16 cellular contexts compared by ENCODE assay signal in genomic region chr20:45070932-45071632, GRCh38. TPM values are rescaled to one million over a fixed set of nuclear protein-coding genes. Genes with fewer than 3 reads are reported as not detected.
DNase-seq lines count a peak whose midpoint lies in the region; FAIRE-seq and TF ChIP-seq lines count a peak whose summit lies in the region.
"Had no signal": no experiment of that assay in that cellular context is flagged by ENCODE, and none has a peak within 500 bp of the region (broad histone marks: within the 10 kb centered on the region; RNA-seq: fewer than 3 reads in every experiment).

No MANE protein-coding gene starts in this region.

- H3K4me3 ChIP-seq in adrenal gland: no peak overlapping the region
- no peak overlapping the region for H3K4me3 ChIP-seq in Peyer's patch
- H3K4me3 ChIP-seq: thyroid gland had no signal

- TF ChIP-seq POLR2A in adrenal gland (IDR thresholded peaks at IDR 0.05) (no peak), Peyer's patch (IDR thresholded peaks at IDR 0.05) (no peak)

- no peaks in the 10 kb centered on the region for H3K27me3 ChIP-seq in adrenal gland
- no peaks in the 10 kb centered on the region for H3K27me3 ChIP-seq in Peyer's patch
- H3K27me3 ChIP-seq: thyroid gland had no signal

- 76 to 80% (median 78%) methylated on average over 6 of the region's 6 CpGs for WGBS in adrenal gland, 4 donors

- in situ Hi-C loops in ACHN (cut with HindIII; ENCODE audit: low pct_ligation_motif_present, low pct_unique_long_range_greater_than_20kb, low sequenced_read_pairs): no loop called here

- intact Hi-C loops in adrenal gland (cut with DNase I): no loop called here

- DNase-seq in EH (ENCODE audit: low read depth) (peak; percentile 32), HTR-8/SVneo (ENCODE audit: insufficient read length, low spot score) (peak; percentile 91), adrenal gland (peak; percentile 43 to 83 (median 77)), lung microvascular endothelial cell (ENCODE audit: low read depth in 2 of 2) (peak; percentile 49 to 68), NCI-H1930 (lab: John Stamatoyannopoulos, UW) (no peak), NCI-H524 treated with DMSO at 0.1 percent for 48 hours (lab: John Stamatoyannopoulos, UW) (no peak), Peyer's patch (no peak), ACHN (no peak)
- DNase-seq: activated T-cell treated with anti-CD3 and anti-CD28 coated beads, Interleukin-2, amount 50 U/mL, for 1 hour; caudate nucleus; NCI-H1092 treated with DMSO at 0.1 percent for 48 hours; NCI-H446; thyroid gland; WERI-Rb-1 had no signal

- FAIRE-seq in HTR-8/SVneo (lab: Jason Lieb, UNC): peak; percentile 99

- H3K4me1 ChIP-seq in adrenal gland (replicated peaks in 1 of 2) (peaks cover 26 to 41% of the 10 kb centered on the region in 2 donors), Peyer's patch (no peaks in the 10 kb centered on the region)
- H3K4me1 ChIP-seq: thyroid gland had no signal

- no peaks in the 10 kb centered on the region for H3K9me3 ChIP-seq in adrenal gland (replicated peaks in 1 of 3)
- no peaks in the 10 kb centered on the region for H3K9me3 ChIP-seq in Peyer's patch
- H3K9me3 ChIP-seq: thyroid gland had no signal

- TF ChIP-seq CTCF in adrenal gland (IDR thresholded peaks at IDR 0.05) (peak in 1 of 6 experiments; percentile 12), Peyer's patch (IDR thresholded peaks at IDR 0.05) (no peak)

- H3K36me3 ChIP-seq in adrenal gland (replicated peaks in 1 of 2) (peaks cover 0 to 12% of the 10 kb centered on the region in 2 donors), Peyer's patch (peaks cover 0 to 36% (median 0%) of the 10 kb centered on the region in 3 donors)
- H3K36me3 ChIP-seq: WERI-Rb-1 had no signal

- peak overlapping the region in 4 of 5 donors; percentile 15 to 66 (median 51) for H3K27ac ChIP-seq in adrenal gland
- H3K27ac ChIP-seq in Peyer's patch: no peak overlapping the region
- H3K27ac ChIP-seq: thyroid gland, WERI-Rb-1 had no signal

RNA-seq across cellular contexts. Expression of gene KCNS1, which starts 29.8 kb away (rescaled TPM):
- total RNA-seq in adrenal gland (1 to 10 TPM in 4 of 8 donors, under 1 TPM in 4; 0.21 to 3.7 (median 1.1) TPM), lung microvascular endothelial cell (under 0.01 and 0.40 TPM in 2 replicates), Peyer's patch (under 1 TPM in 1 of 4 donors, not detected in 3; 0.27 TPM)
- under 1 TPM; 0.24 to 0.30 (median 0.29) TPM for polyA plus RNA-seq in adrenal gland
- total RNA-seq: myocyte, sciatic nerve had no signal

RNA-seq across cellular contexts. Expression of gene WFDC5, which starts 43.9 kb away (rescaled TPM):
- total RNA-seq in adrenal gland (not detected), lung microvascular endothelial cell (not detected in 2 replicates), Peyer's patch (not detected)
- polyA plus RNA-seq in adrenal gland: not detected
- total RNA-seq: myocyte, sciatic nerve, thyroid gland had no signal

RNA-seq across cellular contexts. Expression of gene WFDC12, which starts 53.2 kb away (rescaled TPM):
- total RNA-seq in adrenal gland (not detected), lung microvascular endothelial cell (not detected in 2 replicates), Peyer's patch (not detected)
- polyA plus RNA-seq in adrenal gland: not detected
- total RNA-seq: myocyte, sciatic nerve, thyroid gland had no signal

Comparison
In these comparisons a context has a peak if more than half of its experiments do, and no peak if none do; other contexts are left out.
1. DNase-seq: peak in EH (single experiment), HTR-8/SVneo (single experiment), adrenal gland (7 of 7) and lung microvascular endothelial cell (2 of 2); none in NCI-H1930 (0 of 2), NCI-H524 treated with DMSO at 0.1 percent for 48 hours (single experiment), Peyer's patch (0 of 3) and ACHN (single experiment).
2. H3K27ac ChIP-seq: peak in adrenal gland (4 of 5); none in Peyer's patch (0 of 4).